7 cellular contexts compared by ENCODE assay signal in genomic region chr20:43457640-43458421, GRCh38. TPM values are rescaled to one million over a fixed set of nuclear protein-coding genes. Genes with fewer than 3 reads are reported as not detected.
DNase-seq lines count a peak whose midpoint lies in the region; ATAC-seq, FAIRE-seq and TF ChIP-seq lines count a peak whose summit lies in the region.

Gene SRSF6 (plus strand): TSS chr20:43457896. CDS start chr20:43458034, 138 bp downstream.

- H3K79me2 ChIP-seq in hepatocyte = peaks cover 45% of the 10 kb centered on the region

- no peaks in the 10 kb centered on the region for H3K9me3 ChIP-seq in hepatocyte (ENCODE audit: low read depth)

- TF ChIP-seq CTCF in astrocyte of the cerebellum (IDR thresholded peaks at IDR 0.05; ENCODE audit: low read depth, low read length, missing control alignments) (no peak), hepatocyte (IDR thresholded peaks at IDR 0.05; ENCODE audit: poor library complexity) (no peak), retinal pigment epithelial cell (conservative IDR thresholded peaks at IDR 0.05; ENCODE audit: low read depth, low read length) (no peak)

- peaks cover 46% of the 10 kb centered on the region for H4K20me1 ChIP-seq in hepatocyte (ENCODE audit: insufficient read depth, poor library complexity, severe bottlenecking)

- H3K27me3 ChIP-seq in hepatocyte = no peaks in the 10 kb centered on the region

- peaks cover 10% of the 10 kb centered on the region for H3K36me3 ChIP-seq in hepatocyte (replicated peaks; ENCODE audit: insufficient read depth, low read depth)

- DNase-seq in GM18507 (ENCODE audit: extremely low spot score, insufficient read length, low read depth) = peak; percentile 81
- DNase-seq in NCI-H1694 treated with DMSO at 0.1 percent for 48 hours (lab: John Stamatoyannopoulos, UW) = peak; percentile 86
- peak; percentile 87 for DNase-seq in T-helper 9 cell
- DNase-seq in astrocyte of the cerebellum (ENCODE audit: low read depth) = peak; percentile 70
- DNase-seq in hepatocyte (ENCODE audit: low spot score) = peak; percentile 98
- DNase-seq in retinal pigment epithelial cell (ENCODE audit: low read depth) = peak; percentile 57

- peak; percentile 71 for ATAC-seq in HG02938 (IDR thresholded peaks at IDR 0.05; ENCODE audit: unreplicated experiment)

- no peaks in the 10 kb centered on the region for H3K4me1 ChIP-seq in hepatocyte (ENCODE audit: insufficient read depth)

- WGBS in hepatocyte (ENCODE audit: low lambda C conversion rate, missing lambda C conversion rate) = 2% methylated on average over 94 of the region's 101 CpGs

- FAIRE-seq in GM18507 (lab: Jason Lieb, UNC) = peak; percentile 69

- in situ Hi-C loops in astrocyte of the cerebellum (cut with HindIII; ENCODE audit: low sequenced_read_pairs) = no loop called here

- peak within 1 kb of the TSS; percentile 93 for H3K4me3 ChIP-seq in astrocyte of the cerebellum (ENCODE audit: low read depth, low read length)
- H3K4me3 ChIP-seq in hepatocyte = peak within 1 kb of the TSS; percentile 75
- H3K4me3 ChIP-seq in retinal pigment epithelial cell (ENCODE audit: low read length) = peak within 1 kb of the TSS; percentile 94

- H2AFZ ChIP-seq in hepatocyte = peak within 1 kb of the TSS; percentile 55

- H3K4me2 ChIP-seq in hepatocyte = peak within 1 kb of the TSS; percentile 89

- no peaks in the 10 kb centered on the region for H3K9me2 ChIP-seq in hepatocyte (replicated peaks; ENCODE audit: insufficient read depth)

- H3K27ac ChIP-seq in hepatocyte = peak within 1 kb of the TSS; percentile 100

RNA-seq across cellular contexts. Expression of gene SRSF6, which starts in this region (rescaled TPM):
- 83.6 and 90.7 TPM in 2 replicates for total RNA-seq in hepatocyte
- 31.0 and 38.0 TPM in 2 replicates for polyA plus RNA-seq in hepatocyte

Comparison
In these comparisons a context has a peak if more than half of its experiments do, and no peak if none do; other contexts are left out.
1. Peak in every context shown above with its lines: DNase-seq, ATAC-seq, H3K4me3 ChIP-seq and H3K27ac ChIP-seq.